Comparison of ENCODE assay signal across 28 cellular contexts in the genomic region with DNA sequence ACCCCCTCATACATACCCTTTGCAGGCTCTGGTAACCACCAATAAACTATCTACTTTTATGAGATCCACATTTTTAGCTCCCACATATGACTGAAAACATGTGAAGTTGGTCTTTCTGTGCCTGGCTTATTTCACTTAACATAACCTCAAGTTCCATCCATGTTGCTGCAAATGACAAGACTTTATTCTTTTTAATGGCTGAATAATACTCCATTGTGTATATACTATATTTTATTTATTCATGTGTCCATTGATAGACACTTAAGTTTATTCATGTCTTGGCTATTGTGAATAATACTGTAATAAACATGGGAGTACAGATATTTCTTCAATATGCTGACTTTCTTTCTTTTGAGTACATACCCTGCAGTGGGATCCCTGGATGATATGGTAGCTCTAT.
"Had no signal": no experiment of that assay in that cellular context is flagged by ENCODE, and none has a peak within 500 bp of the region (broad histone marks: within the 10 kb centered on the region; RNA-seq: fewer than 3 reads in every experiment).

No MANE protein-coding gene starts in this region.

- H3K9me3 ChIP-seq: stomach, suprapubic skin, testis, thoracic aorta, thyroid gland, tibial artery, tibial nerve, transverse colon, upper lobe of left lung, upper lobe of right lung, uterus, vagina had no signal

- H3K4me1 ChIP-seq: stomach, suprapubic skin, testis, thyroid gland, tibial artery, tibial nerve, transverse colon, upper lobe of left lung, upper lobe of right lung, uterus, vagina had no signal

- H3K36me3 ChIP-seq: stomach, suprapubic skin, thoracic aorta, thyroid gland, tibial artery, transverse colon, upper lobe of right lung, uterus, vagina had no signal

- H3K36me3 Mint-ChIP-seq: stimulated activated effector memory CD8-positive, alpha-beta T cell treated with anti-CD3 and anti-CD28 coated beads, Interleukin-12 subunit alpha, Interleukin-12 subunit beta, amount 100 ng/mL, for 72 hours; stimulated activated memory B cell treated with anti-CD40 and anti-IgM and Interleukin-4, amounts not matched to agents 10 μg/mL and 1 μg/mL and 100 μg/mL, for 72 hours; stimulated activated naive B cell treated with anti-CD40 and anti-IgM and Interleukin-4, amounts not matched to agents 10 μg/mL and 1 μg/mL and 100 μg/mL, for 72 hours; type B pancreatic cell had no signal

- ATAC-seq: stimulated activated effector memory CD8-positive, alpha-beta T cell treated with anti-CD3 and anti-CD28 coated beads, Interleukin-12 subunit alpha, Interleukin-12 subunit beta, amount 100 ng/mL, for 72 hours; stimulated activated memory B cell treated with anti-CD40 and anti-IgM and Interleukin-4, amounts not matched to agents 10 μg/mL and 1 μg/mL and 100 μg/mL, for 72 hours; stimulated activated naive B cell treated with anti-CD40 and anti-IgM and Interleukin-4, amounts not matched to agents 10 μg/mL and 1 μg/mL and 100 μg/mL, for 72 hours; stimulated activated naive CD8-positive, alpha-beta T cell treated with anti-CD3 and anti-CD28 coated beads, Interleukin-15, amount 100 ng/mL, for 72 hours; stimulated activated naive CD8-positive, alpha-beta T cell treated with anti-CD3 and anti-CD28 coated beads, Interleukin-15, Interleukin-2, amounts not matched to agents 100 U/mL and 50 U/mL, for 24 hours; upper lobe of right lung had no signal

- H3K27ac ChIP-seq: stomach, suprapubic skin, testis, thoracic aorta, thyroid gland, tibial artery, tibial nerve, transverse colon, upper lobe of left lung, upper lobe of right lung, uterus, vagina had no signal

- H3K4me3 ChIP-seq: stomach, suprapubic skin, testis, thoracic aorta, thyroid gland, tibial artery, tibial nerve, transverse colon, upper lobe of left lung, upper lobe of right lung, uterus, vagina had no signal

- DNase-seq: stimulated activated CD4-positive, alpha-beta T cell treated with anti-CD3 and anti-CD28 coated beads, Interleukin-2, amount 100 ng/mL, for 48 hours; stimulated activated CD4-positive, alpha-beta T cell treated with anti-CD3 and anti-CD28 coated beads, Interleukin-4, amount 100 ng/mL, for 1 hour; stimulated activated CD4-positive, alpha-beta T cell treated with anti-CD3 and anti-CD28 coated beads, Interleukin-4, amount 100 ng/mL, for 24 hours; stimulated activated CD4-positive, alpha-beta T cell treated with anti-CD3 and anti-CD28 coated beads, Interleukin-4, amount 100 ng/mL, for 4 hours; stimulated activated CD8-positive, alpha-beta memory T cell treated with anti-CD3 and anti-CD28 coated beads, Interleukin-4, amount 100 ng/mL, for 48 hours; stimulated activated naive B cell treated with anti-CD40 and anti-IgM and Interleukin-4, amounts not matched to agents 10 μg/mL and 1 μg/mL and 100 μg/mL, for 72 hours; stimulated activated naive CD4-positive, alpha-beta T cell treated with Interleukin-2 at 50 U/mL for 16 hours; stimulated activated naive CD8-positive, alpha-beta T cell treated with anti-CD3 and anti-CD28 coated beads, Interleukin-15, amount 100 ng/mL, for 72 hours; stimulated activated naive CD8-positive, alpha-beta T cell treated with anti-CD3 and anti-CD28 coated beads, Interleukin-15, Interleukin-2, amounts not matched to agents 100 U/mL and 50 U/mL, for 24 hours; stomach; substantia nigra; testis; thyroid gland; tibial artery; transverse colon; trophoblast cell; upper lobe of left lung; upper lobe of right lung; uterus had no signal

- H3K27ac Mint-ChIP-seq: stimulated activated effector memory CD8-positive, alpha-beta T cell treated with anti-CD3 and anti-CD28 coated beads, Interleukin-12 subunit alpha, Interleukin-12 subunit beta, amount 100 ng/mL, for 72 hours; stimulated activated memory B cell treated with anti-CD40 and anti-IgM and Interleukin-4, amounts not matched to agents 10 μg/mL and 1 μg/mL and 100 μg/mL, for 72 hours; stimulated activated naive B cell treated with anti-CD40 and anti-IgM and Interleukin-4, amounts not matched to agents 10 μg/mL and 1 μg/mL and 100 μg/mL, for 72 hours; stimulated activated naive CD8-positive, alpha-beta T cell treated with anti-CD3 and anti-CD28 coated beads, Interleukin-15, amount 100 ng/mL, for 72 hours; stimulated activated naive CD8-positive, alpha-beta T cell treated with anti-CD3 and anti-CD28 coated beads, Interleukin-15, Interleukin-2, amounts not matched to agents 100 ng/mL and 50 ng/mL, for 24 hours; type B pancreatic cell had no signal

- FAIRE-seq: urothelium cell line had no signal

- H3K27me3 ChIP-seq: stomach, suprapubic skin, testis, thyroid gland, tibial artery, tibial nerve, transverse colon, upper lobe of left lung, upper lobe of right lung, uterus, vagina had no signal

- H3K9me3 Mint-ChIP-seq: stimulated activated naive CD8-positive, alpha-beta T cell treated with anti-CD3 and anti-CD28 coated beads, Interleukin-15, Interleukin-2, amounts not matched to agents 100 ng/mL and 50 ng/mL, for 24 hours; type B pancreatic cell had no signal
